In genomic region chr6:22467645-22468044, GRCh38 we compare ENCODE assay signal across 24 cellular contexts.
"Had no signal": no experiment of that assay in that cellular context is flagged by ENCODE, and none has a peak within 500 bp of the region (broad histone marks: within the 10 kb centered on the region; RNA-seq: fewer than 3 reads in every experiment).

No MANE protein-coding gene starts in this region.

- H3K4me1 Mint-ChIP-seq: activated B cell treated with CpG ODN at 0.5 μM for 24 hours; activated CD4-positive, alpha-beta T cell treated with anti-CD3 and anti-CD28 coated beads for 36 hours; activated T-helper 17 cell treated with anti-CD3 and anti-CD28 coated beads, Interleukin-2, amount 50 U/mL, for 72 hours; central memory CD8-positive, alpha-beta T cell; natural killer cell; stimulated activated naive CD8-positive, alpha-beta T cell treated with anti-CD3 and anti-CD28 coated beads, Interleukin-15, amount 100 ng/mL, for 72 hours; T-helper 17 cell had no signal

- H3K27ac Mint-ChIP-seq: activated B cell treated with CpG ODN at 0.5 μM for 24 hours; activated CD4-positive, alpha-beta T cell treated with anti-CD3 and anti-CD28 coated beads for 36 hours; activated naive CD4-positive, alpha-beta T cell treated with anti-CD3 and anti-CD28 coated beads, Interleukin-2, amount 50 U/mL, for 72 hours; activated T-cell treated with anti-CD3 and anti-CD28 coated beads, Interleukin-2, amount 50 U/mL, for 24 hours; activated T-helper 17 cell treated with anti-CD3 and anti-CD28 coated beads, Interleukin-2, amount 50 U/mL, for 72 hours; natural killer cell; stimulated activated naive CD8-positive, alpha-beta T cell treated with anti-CD3 and anti-CD28 coated beads, Interleukin-15, amount 100 ng/mL, for 72 hours; T-helper 17 cell had no signal

- H3K4me3 Mint-ChIP-seq: activated B cell treated with CpG ODN at 0.5 μM for 24 hours; activated CD4-positive, alpha-beta T cell treated with anti-CD3 and anti-CD28 coated beads for 36 hours; activated T-cell treated with anti-CD3 and anti-CD28 coated beads, Interleukin-2, amount 50 U/mL, for 24 hours; activated T-helper 17 cell treated with anti-CD3 and anti-CD28 coated beads, Interleukin-2, amount 50 U/mL, for 72 hours; central memory CD8-positive, alpha-beta T cell; natural killer cell; stimulated activated naive CD8-positive, alpha-beta T cell treated with anti-CD3 and anti-CD28 coated beads, Interleukin-15, amount 100 ng/mL, for 72 hours; T-helper 17 cell had no signal

- H3K36me3 Mint-ChIP-seq: activated naive CD4-positive, alpha-beta T cell treated with anti-CD3 and anti-CD28 coated beads, Interleukin-2, amount 50 U/mL, for 72 hours; natural killer cell had no signal

- H3K36me3 ChIP-seq: ascending aorta, breast epithelium, heart right ventricle, ovary, suprapubic skin, transverse colon, uterus had no signal

- H3K27me3 ChIP-seq: ascending aorta, breast epithelium, heart right ventricle, ovary, suprapubic skin, transverse colon, uterus had no signal

- DNase-seq: activated B cell treated with CpG ODN at 0.5 μM for 24 hours; activated CD4-positive, alpha-beta T cell treated with anti-CD3 and anti-CD28 coated beads for 36 hours; activated CD4-positive, alpha-beta T cell treated with anti-CD3 and anti-CD28 coated beads, Interleukin-2, amount 50 U/mL, for 4 hours; activated CD8-positive, alpha-beta memory T cell treated with anti-CD3 and anti-CD28 coated beads for 24 hours; activated CD8-positive, alpha-beta memory T cell treated with anti-CD3 and anti-CD28 coated beads, Interleukin-2, amount 50 U/mL, for 4 hours; activated T-cell treated with anti-CD3 and anti-CD28 coated beads, Interleukin-2, amount 50 U/mL, for 24 hours; heart right ventricle; kidney; natural killer cell; ovary; right cardiac atrium; stimulated activated CD4-positive, alpha-beta T cell treated with anti-CD3 and anti-CD28 coated beads, Interleukin-1b, Interleukin-23, amount 100 ng/mL, for 48 hours; stimulated activated naive CD8-positive, alpha-beta T cell treated with anti-CD3 and anti-CD28 coated beads, Interleukin-15, amount 100 ng/mL, for 72 hours; T-helper 17 cell; transverse colon; uterus had no signal

- H3K4me1 ChIP-seq: uterus had no signal

- H3K27ac ChIP-seq: ascending aorta, coronary artery, epithelial cell of prostate, ovary, suprapubic skin, transverse colon had no signal

- H3K9me3 ChIP-seq: ascending aorta, breast epithelium, ovary, suprapubic skin, transverse colon, uterus had no signal

- ATAC-seq: activated CD4-positive, alpha-beta T cell treated with anti-CD3 and anti-CD28 coated beads for 36 hours; activated naive CD4-positive, alpha-beta T cell treated with anti-CD3 and anti-CD28 coated beads, Interleukin-2, amount 50 U/mL, for 72 hours; activated T-helper 17 cell treated with anti-CD3 and anti-CD28 coated beads, Interleukin-2, amount 50 U/mL, for 72 hours; heart right ventricle; natural killer cell; right cardiac atrium; stimulated activated naive CD8-positive, alpha-beta T cell treated with anti-CD3 and anti-CD28 coated beads, Interleukin-15, amount 100 ng/mL, for 72 hours; T-helper 17 cell had no signal

- H3K4me3 ChIP-seq: ascending aorta, breast epithelium, coronary artery, heart right ventricle, ovary, suprapubic skin, transverse colon, uterus had no signal

- H3K27me3 Mint-ChIP-seq: activated B cell treated with CpG ODN at 0.5 μM for 24 hours; activated CD4-positive, alpha-beta T cell treated with anti-CD3 and anti-CD28 coated beads for 36 hours; activated T-cell treated with anti-CD3 and anti-CD28 coated beads, Interleukin-2, amount 50 U/mL, for 24 hours; activated T-helper 17 cell treated with anti-CD3 and anti-CD28 coated beads, Interleukin-2, amount 50 U/mL, for 72 hours; central memory CD8-positive, alpha-beta T cell; stimulated activated naive CD8-positive, alpha-beta T cell treated with anti-CD3 and anti-CD28 coated beads, Interleukin-15, amount 100 ng/mL, for 72 hours; T-helper 17 cell had no signal
